8 cellular contexts compared by ENCODE assay signal in the genomic region with DNA sequence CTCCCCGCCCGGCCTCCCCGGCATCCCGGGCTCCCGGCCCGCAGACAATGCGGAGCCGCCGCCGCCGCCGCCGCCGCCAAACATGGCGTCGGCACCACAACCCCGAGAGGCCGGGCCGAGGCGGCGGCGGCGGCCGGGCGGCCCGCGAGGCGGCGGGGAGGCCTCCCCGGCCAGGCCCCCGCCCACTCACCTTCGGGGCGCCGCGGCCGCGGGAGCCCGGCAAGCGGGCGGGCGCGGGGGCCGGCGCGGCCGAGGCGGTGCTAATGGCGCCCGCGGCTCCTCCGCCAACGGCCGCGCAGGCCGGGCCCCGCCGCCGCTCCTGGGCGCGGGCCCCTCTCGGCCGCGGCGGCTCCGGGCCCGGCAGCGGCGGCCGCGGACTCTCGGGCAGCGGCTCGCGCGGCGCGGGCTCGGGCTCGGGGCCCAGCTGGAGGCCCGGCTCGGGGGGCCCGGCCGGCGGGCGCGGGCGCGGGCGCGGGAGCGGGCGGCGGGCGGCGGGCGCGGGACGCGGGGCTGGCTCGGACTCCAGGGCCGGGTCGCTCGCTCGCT. TPM values are rescaled to one million over a fixed set of nuclear protein-coding genes. Genes with fewer than 3 reads are reported as not detected.
A peak's percentile ranks its signal among the peaks of the same experiment; 100 is the strongest.
DNase-seq lines count a peak whose midpoint lies in the region; ATAC-seq, FAIRE-seq and TF ChIP-seq lines count a peak whose summit lies in the region.

No MANE protein-coding gene starts in this region.

- H3K36me3 ChIP-seq in BE2C (peaks cover 33% of the 10 kb centered on the region), kidney (ENCODE audit: control insufficient read depth in 1 of 2, insufficient read depth in 2 of 2, low read length in 2 of 2) (peaks cover 10 to 23% of the 10 kb centered on the region in 2 donors), thyroid gland (peaks cover 13 to 17% of the 10 kb centered on the region in 2 donors)

- H3K4me3 ChIP-seq in BE2C (ENCODE audit: low read depth, low read length) (peak overlapping the region; percentile 92), kidney (ENCODE audit: low read length in 2 of 2) (no peak overlapping the region), thyroid gland (replicated peaks in 1 of 3) (peak overlapping the region; percentile 64 to 89 (median 75))

- ATAC-seq in HG02588 (IDR thresholded peaks at IDR 0.05; ENCODE audit: unreplicated experiment) (peak; percentile 14), GM21529 (IDR thresholded peaks at IDR 0.05; ENCODE audit: unreplicated experiment) (no peak)

- TF ChIP-seq CTCF in BE2C (IDR thresholded peaks at IDR 0.05; ENCODE audit: low read depth, low read length) (no peak), kidney (IDR thresholded peaks at IDR 0.05; ENCODE audit: borderline replicate concordance, extremely low read depth, insufficient read depth) (no peak), thyroid gland (IDR thresholded peaks at IDR 0.05) (no peak)

- DNase-seq in BE2C (no peak), kidney (no peak), thyroid gland (no peak), medulla oblongata (ENCODE audit: extremely low spot score) (no peak), NCI-H1417 treated with DMSO at 0.1 percent for 48 hours (lab: John Stamatoyannopoulos, UW) (no peak)
- DNase-seq in activated naive CD4-positive, alpha-beta T cell treated with anti-CD3 and anti-CD28 coated beads, Interleukin-2, amount 50 U/mL, for 16 hours: peak; percentile 33

- H3K27me3 ChIP-seq in BE2C (peaks cover 6% of the 10 kb centered on the region; the same call in 1 of the 2 replicates), thyroid gland (no peaks in the 10 kb centered on the region)

- H3K9me3 ChIP-seq in BE2C (no peaks in the 10 kb centered on the region), kidney (ENCODE audit: control insufficient read depth in 1 of 2, low read length in 2 of 2) (peaks cover 0 to 16% of the 10 kb centered on the region in 2 donors), thyroid gland (no peaks in the 10 kb centered on the region)

- no peak for TF ChIP-seq POLR2A in thyroid gland (IDR thresholded peaks at IDR 0.05)

- H3K27ac ChIP-seq in kidney (ENCODE audit: low read depth in 2 of 2, low read length in 2 of 2) (peak overlapping the region; percentile 48 to 63), thyroid gland (peak overlapping the region; percentile 20 to 82 (median 82))

- H3K9ac ChIP-seq in kidney (ENCODE audit: low read length in 2 of 2): no peak overlapping the region

- no CpG with 5 or more reads among the region's 104 CpGs for WGBS in thyroid gland, 2 donors

- intact Hi-C loops in kidney (cut with DNase I): no loop called here
- intact Hi-C loops in thyroid gland (cut with DNase I): no loop called here

- no peak for FAIRE-seq in kidney (lab: Jason Lieb, UNC)

- no peaks in the 10 kb centered on the region for H3K4me1 ChIP-seq in BE2C
- H3K4me1 ChIP-seq in kidney (ENCODE audit: control insufficient read depth in 1 of 2, insufficient read depth in 1 of 2, low read depth in 1 of 2, low read length in 2 of 2): peaks cover 9 to 24% of the 10 kb centered on the region in 2 donors
- H3K4me1 ChIP-seq in thyroid gland: peaks cover 20 to 27% of the 10 kb centered on the region in 2 donors

RNA-seq across cellular contexts. Expression of gene BRD1, which starts 0.3 kb away (rescaled TPM):
- 61.6 TPM for polyA plus RNA-seq in BE2C (2012; ENCODE audit: insufficient read depth, insufficient read length, low read depth)
- 40.5 TPM for total RNA-seq in kidney
- polyA plus RNA-seq in kidney (ENCODE audit: insufficient read depth, low read depth, low replicate concordance): 8.1 TPM
- 10 to 100 TPM; 32.2 to 51.8 (median 41.6) TPM for total RNA-seq in thyroid gland

RNA-seq across cellular contexts. Expression of gene ZBED4, which starts 26.3 kb away (rescaled TPM):
- 31.0 TPM for polyA plus RNA-seq in BE2C (2012; ENCODE audit: insufficient read depth, insufficient read length, low read depth)
- total RNA-seq in kidney: 12.9 TPM
- polyA plus RNA-seq in kidney (ENCODE audit: insufficient read depth, low read depth, low replicate concordance): 2.1 TPM
- 10 to 100 TPM in 3 of 4 donors, 1 to 10 TPM in 1; 9.4 to 15.8 (median 10.1) TPM for total RNA-seq in thyroid gland

Comparison
In these comparisons a context has a peak if more than half of its experiments do, and no peak if none do; other contexts are left out.
1. H3K4me3 ChIP-seq: peak in BE2C (single experiment) and thyroid gland (3 of 3); none in kidney (0 of 2).